Comparison of ENCODE assay signal across 17 cellular contexts in genomic region chr7:47715631-47716068, GRCh38.
A peak's percentile ranks its signal among the peaks of the same experiment; 100 is the strongest.
DNase-seq lines count a peak whose midpoint lies in the region; ATAC-seq and TF ChIP-seq lines count a peak whose summit lies in the region.
"Had no signal": no experiment of that assay in that cellular context is flagged by ENCODE, and none has a peak within 500 bp of the region (broad histone marks: within the 10 kb centered on the region; RNA-seq: fewer than 3 reads in every experiment).

No MANE protein-coding gene starts in this region.

- H3K56ac ChIP-seq in H9 (ENCODE audit: insufficient read length, low read depth, low read length), result no peak overlapping the region

- H3K4me3 Mint-ChIP-seq in H9, result no peak overlapping the region
- no peak overlapping the region for H3K4me3 Mint-ChIP-seq in HFFc6
- H3K4me3 Mint-ChIP-seq: activated naive CD8-positive, alpha-beta T cell; effector memory CD8-positive, alpha-beta T cell; naive thymus-derived CD8-positive, alpha-beta T cell had no signal

- H3K4me1 Mint-ChIP-seq in H9 (no peaks in the 10 kb centered on the region), HFFc6 (ENCODE audit: low read depth) (peaks cover 4% of the 10 kb centered on the region; the same call in 1 of the 2 replicates)

- peak; percentile 54 to 89 (median 83) for DNase-seq in right lobe of liver
- no peak for DNase-seq in H9
- DNase-seq in SKM-1 (lab: John Stamatoyannopoulos, UW; ENCODE audit: unreplicated experiment), result no peak
- DNase-seq in HFFc6, result no peak
- DNase-seq: activated T-cell treated with anti-CD3 and anti-CD28 coated beads for 4 hours; AML-193; DMS53; effector memory CD8-positive, alpha-beta T cell; left lung; naive thymus-derived CD8-positive, alpha-beta T cell; NCI-H187 treated with DMSO at 0.1 percent for 48 hours; NCI-H69 had no signal

- H2BK20ac ChIP-seq in H9 (ENCODE audit: low read depth, low read length, poor library complexity, severe bottlenecking), result no peak overlapping the region

- TF ChIP-seq POLR2A in right lobe of liver (IDR thresholded peaks at IDR 0.05), result no peak
- no peak for TF ChIP-seq POLR2A in gastroesophageal sphincter (IDR thresholded peaks at IDR 0.05)

- H3K27me3 Mint-ChIP-seq in H9 (ENCODE audit: low read depth) (peaks cover 4% of the 10 kb centered on the region; the same call in 1 of the 2 replicates), HFFc6 (ENCODE audit: insufficient read depth) (no peaks in the 10 kb centered on the region)
- H3K27me3 Mint-ChIP-seq: activated naive CD8-positive, alpha-beta T cell; effector memory CD8-positive, alpha-beta T cell; naive thymus-derived CD8-positive, alpha-beta T cell had no signal

- H3K27ac ChIP-seq in right lobe of liver (peak overlapping the region in 2 of 3 donors; percentile 33 to 47), H9 (ENCODE audit: insufficient read length, low read depth, low read length) (no peak overlapping the region), gastroesophageal sphincter (no peak overlapping the region)
- H3K27ac ChIP-seq: left lung had no signal

- H3K79me2 ChIP-seq in H9 (ENCODE audit: insufficient read depth, low read length), result no peaks in the 10 kb centered on the region

- H2BK5ac ChIP-seq in H9 (ENCODE audit: insufficient read length, low read length), result no peak overlapping the region

- H2AK5ac ChIP-seq in H9 (ENCODE audit: insufficient read length, low read length), result no peak overlapping the region

- no peak overlapping the region for H3T11ph ChIP-seq in H9 (ENCODE audit: low read length)

- no peak overlapping the region for H2BK15ac ChIP-seq in H9 (ENCODE audit: low read depth, low read length)

- no peaks in the 10 kb centered on the region for H3K36me3 ChIP-seq in right lobe of liver
- no peaks in the 10 kb centered on the region for H3K36me3 ChIP-seq in gastroesophageal sphincter
- H3K36me3 ChIP-seq: left lung had no signal

- TF ChIP-seq CTCF in right lobe of liver (IDR thresholded peaks at IDR 0.05), result no peak
- TF ChIP-seq CTCF in H9 (conservative IDR thresholded peaks at IDR 0.05), result no peak
- no peak for TF ChIP-seq CTCF in gastroesophageal sphincter (IDR thresholded peaks at IDR 0.05)
- no peak for TF ChIP-seq CTCF in HFFc6 (IDR thresholded peaks at IDR 0.05)

- H3K4ac ChIP-seq in H9 (ENCODE audit: low read depth, low read length), result no peak overlapping the region

- H3K9me3 ChIP-seq in right lobe of liver (no peaks in the 10 kb centered on the region), H9 (ENCODE audit: control insufficient read depth, low read depth, low read length) (no peaks in the 10 kb centered on the region), gastroesophageal sphincter (no peaks in the 10 kb centered on the region)
- H3K9me3 ChIP-seq: left lung had no signal

- no peaks in the 10 kb centered on the region for H3K36me3 Mint-ChIP-seq in H9 (ENCODE audit: insufficient read depth in 1 of 3, low read depth in 3 of 3)
- H3K36me3 Mint-ChIP-seq in HFFc6 (ENCODE audit: low read depth), result no peaks in the 10 kb centered on the region
- H3K36me3 Mint-ChIP-seq: activated naive CD8-positive, alpha-beta T cell; naive thymus-derived CD8-positive, alpha-beta T cell had no signal

- 45% methylated on average over 5 of the region's 5 CpGs for WGBS in right lobe of liver (ENCODE audit: insufficient coverage, low coverage, low lambda C conversion rate, missing lambda C conversion rate)
- WGBS in H9 (ENCODE audit: extremely low coverage, insufficient read length, low lambda C conversion rate), result no CpG with 5 or more reads among the region's 5 CpGs
- WGBS in gastroesophageal sphincter (ENCODE audit: low coverage in 1 of 2), 2 donors, result 100% methylated on average over 1 to 2 of the region's 5 CpGs

- no peak overlapping the region for H4K91ac ChIP-seq in H9 (ENCODE audit: insufficient read length, low read depth, low read length)

- H3K79me1 ChIP-seq in H9 (ENCODE audit: insufficient read depth, low read depth, low read length, poor library complexity, severe bottlenecking), result no peaks in the 10 kb centered on the region

- H3K27ac Mint-ChIP-seq in H9, result peak overlapping the region in 1 of 3 experiments; percentile 63; a peak in 1 of 7 replicates
- H3K27ac Mint-ChIP-seq in HFFc6, result no peak overlapping the region
- H3K27ac Mint-ChIP-seq: activated naive CD8-positive, alpha-beta T cell; effector memory CD8-positive, alpha-beta T cell; naive thymus-derived CD8-positive, alpha-beta T cell had no signal

- ATAC-seq in GM18909 (IDR thresholded peaks at IDR 0.05; ENCODE audit: poor library complexity, unreplicated experiment), result peak; percentile 12
- peak; percentile 7 for ATAC-seq in HG02588 (IDR thresholded peaks at IDR 0.05; ENCODE audit: unreplicated experiment)
- ATAC-seq in HG03342 (IDR thresholded peaks at IDR 0.05; ENCODE audit: unreplicated experiment), result peak; percentile 6
- peak; percentile 93 to 97 (median 95) for ATAC-seq in right lobe of liver
- no peak for ATAC-seq in gastroesophageal sphincter
- ATAC-seq: effector memory CD8-positive, alpha-beta T cell; left lung; naive thymus-derived CD8-positive, alpha-beta T cell had no signal

- TF ChIP-seq EP300 in gastroesophageal sphincter (IDR thresholded peaks at IDR 0.05), result no peak

- no peak overlapping the region for H2BK120ac ChIP-seq in H9 (ENCODE audit: low read depth, low read length, poor library complexity, severe bottlenecking)

- intact Hi-C loops in right lobe of liver (cut with DNase I), result no loop called here

- H3K23ac ChIP-seq in H9 (ENCODE audit: insufficient read length, low read depth, low read length), result no peak overlapping the region

- H4K8ac ChIP-seq in H9 (replicated peaks; ENCODE audit: insufficient read length, low read depth, low read length), result no peak overlapping the region

- no peak overlapping the region for H3K18ac ChIP-seq in H9 (ENCODE audit: insufficient read length, low read depth, low read length)

- no peak overlapping the region for H3K4me2 ChIP-seq in H9 (ENCODE audit: insufficient read depth, insufficient read length, low read length)

- no peak overlapping the region for H3K9ac ChIP-seq in H9 (ENCODE audit: extremely low read depth, insufficient read length, low read length)

- H2AFZ ChIP-seq in H9 (ENCODE audit: low read length), result no peak overlapping the region

- H3K14ac ChIP-seq in H9 (ENCODE audit: insufficient read depth, low read length), result no peak overlapping the region

- H2BK12ac ChIP-seq in H9 (ENCODE audit: insufficient read length, low read depth, low read length), result no peak overlapping the region

- peaks cover 0 to 18% (median 6%) of the 10 kb centered on the region in 4 donors for H3K4me1 ChIP-seq in right lobe of liver
- H3K4me1 ChIP-seq in H9 (ENCODE audit: insufficient read depth, low read length), result no peaks in the 10 kb centered on the region
- peaks cover 0 to 19% (median 7%) of the 10 kb centered on the region in 3 donors for H3K4me1 ChIP-seq in gastroesophageal sphincter
- H3K4me1 ChIP-seq: left lung had no signal

- H3K9me3 Mint-ChIP-seq in H9 (no peaks in the 10 kb centered on the region), HFFc6 (no peaks in the 10 kb centered on the region)
- H3K9me3 Mint-ChIP-seq: naive thymus-derived CD8-positive, alpha-beta T cell had no signal

- no peak overlapping the region for H4K5ac ChIP-seq in H9 (ENCODE audit: insufficient read length, low read depth, low read length)

- no peaks in the 10 kb centered on the region for H3K23me2 ChIP-seq in H9 (ENCODE audit: insufficient read length, low read depth, low read length, poor library complexity, severe bottlenecking)

- H4K20me1 ChIP-seq in H9 (ENCODE audit: control insufficient read depth, insufficient read depth, insufficient read length), result no peaks in the 10 kb centered on the region

- H3K27me3 ChIP-seq in right lobe of liver, result no peaks in the 10 kb centered on the region
- H3K27me3 ChIP-seq in H9 (ENCODE audit: insufficient read depth, low read length), result no peaks in the 10 kb centered on the region
- H3K27me3 ChIP-seq in gastroesophageal sphincter, result no peaks in the 10 kb centered on the region
- H3K27me3 ChIP-seq: left lung had no signal

- H3K4me3 ChIP-seq in right lobe of liver (no peak overlapping the region), gastroesophageal sphincter (no peak overlapping the region)
- H3K4me3 ChIP-seq: left lung had no signal

Comparison
In these comparisons a context has a peak if more than half of its experiments do, and no peak if none do; other contexts are left out.
1. DNase-seq: peak in right lobe of liver (3 of 3); none in H9 (single experiment), SKM-1 (single experiment) and HFFc6 (single experiment).
2. H3K27ac ChIP-seq: peak in right lobe of liver (2 of 3); none in H9 (single experiment) and gastroesophageal sphincter (0 of 4).